In the genomic region with DNA sequence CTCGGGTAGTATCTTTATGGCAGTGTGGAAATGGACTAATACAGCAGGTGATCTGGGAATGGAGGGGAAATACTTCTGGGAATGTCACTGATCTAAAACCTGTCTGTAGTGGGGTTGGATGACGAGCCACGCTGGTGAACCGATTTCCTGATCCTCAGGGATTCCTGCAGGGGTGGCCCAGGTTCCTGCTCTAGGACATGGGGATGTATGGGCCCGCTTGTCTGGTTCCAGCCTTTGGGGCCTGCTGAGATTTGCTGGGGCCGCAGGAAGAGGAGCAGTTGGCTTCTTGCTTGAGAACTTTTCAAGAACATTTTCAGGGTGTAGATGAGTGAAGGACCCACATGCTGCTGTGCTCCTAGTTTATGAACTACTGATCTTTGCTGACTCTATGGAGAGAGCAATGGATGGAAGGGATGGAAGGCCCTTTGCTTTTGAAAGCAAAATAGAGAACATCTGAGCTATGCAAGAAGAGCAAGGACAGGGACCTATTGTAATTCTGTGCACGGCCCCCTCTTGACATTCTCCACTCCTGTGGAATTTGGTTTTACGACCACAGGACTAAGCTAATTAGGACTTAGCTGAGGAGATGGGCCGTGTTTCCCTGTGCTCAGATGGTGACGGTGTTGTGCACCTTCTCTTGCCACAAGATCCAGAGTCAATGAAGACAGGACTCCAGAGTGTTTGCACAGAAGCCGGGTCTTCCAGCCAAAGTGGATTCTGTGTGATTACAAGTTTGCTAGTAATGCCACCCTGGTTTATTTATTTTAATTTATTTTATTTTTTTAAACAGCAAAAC, we compare ENCODE assay signal across 18 cellular contexts.
DNase-seq lines count a peak whose midpoint lies in the region; ATAC-seq, FAIRE-seq and TF ChIP-seq lines count a peak whose summit lies in the region.
"Had no signal": no experiment of that assay in that cellular context is flagged by ENCODE, and none has a peak within 500 bp of the region (broad histone marks: within the 10 kb centered on the region; RNA-seq: fewer than 3 reads in every experiment).

No MANE protein-coding gene starts in this region.

- no peak for TF ChIP-seq EP300 in SK-N-SH (IDR thresholded peaks at IDR 0.05; ENCODE audit: borderline replicate concordance in 1 of 2, low read depth in 1 of 2, low read length in 1 of 2)

- no peaks in the 10 kb centered on the region for H3K9me3 Mint-ChIP-seq in activated T-helper 17 cell treated with anti-CD3 and anti-CD28 coated beads, Interleukin-2, amount 50 U/mL, for 72 hours
- peaks cover 3% of the 10 kb centered on the region for H3K9me3 Mint-ChIP-seq in neural crest cell
- H3K9me3 Mint-ChIP-seq in activated naive CD8-positive, alpha-beta T cell treated with anti-CD3 and anti-CD28 coated beads, Interleukin-2, amount 50 U/mL, for 24 hours, result no peaks in the 10 kb centered on the region
- H3K9me3 Mint-ChIP-seq: CD4-positive, CD25-positive, alpha-beta regulatory T cell had no signal

- POLR2A ChIA-PET in SK-N-SH (lab: Yijun Ruan, JAX), result no interaction called here

- no peak for ATAC-seq in activated T-helper 17 cell treated with anti-CD3 and anti-CD28 coated beads, Interleukin-2, amount 50 U/mL, for 72 hours (replicated peaks)
- no peak for ATAC-seq in HG03457 (IDR thresholded peaks at IDR 0.05; ENCODE audit: unreplicated experiment)
- no peak for ATAC-seq in activated naive CD8-positive, alpha-beta T cell treated with anti-CD3 and anti-CD28 coated beads, Interleukin-2, amount 50 U/mL, for 24 hours
- ATAC-seq: HepG2 had no signal

- DNase-seq in HTR-8/SVneo (ENCODE audit: insufficient read length, low spot score), result no peak
- no peak for DNase-seq in neural crest cell (ENCODE audit: low read depth, low spot score)
- DNase-seq in activated naive CD8-positive, alpha-beta T cell treated with anti-CD3 and anti-CD28 coated beads, Interleukin-2, amount 50 U/mL, for 24 hours, result no peak
- DNase-seq in SK-N-SH, result no peak
- DNase-seq in esophagus squamous epithelium (lab: John Stamatoyannopoulos, UW), result no peak
- DNase-seq: CD4-positive, CD25-positive, alpha-beta regulatory T cell; EL; HFFc6; KG1; NCI-H1092 treated with DMSO at 0.1 percent for 48 hours; NCI-H1436 treated with DMSO at 0.1 percent for 48 hours; NCI-H1930; OCI-M1 had no signal

- no peak for TF ChIP-seq POLR2A in esophagus squamous epithelium (IDR thresholded peaks at IDR 0.05)

- peak; percentile 23 for FAIRE-seq in HTR-8/SVneo (lab: Jason Lieb, UNC)
- FAIRE-seq: HepG2, RCC 7860 had no signal

- TF ChIP-seq CTCF in neural crest cell (conservative IDR thresholded peaks at IDR 0.05) (no peak), SK-N-SH (IDR thresholded peaks at IDR 0.05) (no peak), esophagus squamous epithelium (IDR thresholded peaks at IDR 0.05) (no peak)

- H3K4me1 ChIP-seq in SK-N-SH (ENCODE audit: control insufficient read depth in 1 of 2, insufficient read depth in 2 of 2, low read depth in 1 of 2, low read length in 1 of 2) (peaks cover 0 to 15% of the 10 kb centered on the region in 2 experiments; a peak in 2 of 4 replicates), esophagus squamous epithelium (peaks cover 0 to 29% (median 0%) of the 10 kb centered on the region in 3 donors)

- H3K4me3 ChIP-seq in SK-N-SH (ENCODE audit: low read depth in 2 of 2, low read length in 1 of 2) (no peak overlapping the region), esophagus squamous epithelium (no peak overlapping the region)
- H3K4me3 ChIP-seq: SJSA1 had no signal

- H3K4me2 ChIP-seq in SK-N-SH, result no peak overlapping the region

- H3K9me2 ChIP-seq in SK-N-SH, result no peaks in the 10 kb centered on the region

- H2AFZ ChIP-seq in SK-N-SH (ENCODE audit: low read depth), result no peak overlapping the region

- H3K27ac Mint-ChIP-seq in activated T-helper 17 cell treated with anti-CD3 and anti-CD28 coated beads, Interleukin-2, amount 50 U/mL, for 72 hours, result peak overlapping the region; percentile 5
- H3K27ac Mint-ChIP-seq in neural crest cell (ENCODE audit: unreplicated experiment), result peak overlapping the region; percentile 6
- no peak overlapping the region for H3K27ac Mint-ChIP-seq in activated naive CD8-positive, alpha-beta T cell treated with anti-CD3 and anti-CD28 coated beads, Interleukin-2, amount 50 U/mL, for 24 hours
- H3K27ac Mint-ChIP-seq: HFFc6 had no signal

- 93% methylated on average over 9 of the region's 11 CpGs for WGBS in SK-N-SH (ENCODE audit: low lambda C conversion rate)
- WGBS in esophagus squamous epithelium, 2 donors, result 91% methylated on average over 9 to 10 of the region's 11 CpGs

- no peaks in the 10 kb centered on the region for H3K9me3 ChIP-seq in SK-N-SH
- no peaks in the 10 kb centered on the region for H3K9me3 ChIP-seq in esophagus squamous epithelium

- TF ChIP-seq RAD21 in SK-N-SH (IDR thresholded peaks at IDR 0.05; ENCODE audit: low read length), result no peak

- H3K27me3 ChIP-seq in SK-N-SH (ENCODE audit: insufficient read depth) (no peaks in the 10 kb centered on the region), esophagus squamous epithelium (no peaks in the 10 kb centered on the region)
- H3K27me3 ChIP-seq: SJSA1 had no signal

- intact Hi-C loops in esophagus squamous epithelium (cut with DNase I), result no loop called here

- no peak overlapping the region for H3K9ac ChIP-seq in SK-N-SH

- H3K27ac ChIP-seq in SK-N-SH (ENCODE audit: low read depth in 2 of 2, low read length in 1 of 2) (no peak overlapping the region), esophagus squamous epithelium (no peak overlapping the region)

- peaks cover 28% of the 10 kb centered on the region for H3F3A ChIP-seq in SK-N-SH (replicated peaks; ENCODE audit: insufficient read depth)

- H3K36me3 Mint-ChIP-seq in activated T-helper 17 cell treated with anti-CD3 and anti-CD28 coated beads, Interleukin-2, amount 50 U/mL, for 72 hours (ENCODE audit: low read depth), result no peaks in the 10 kb centered on the region
- H3K36me3 Mint-ChIP-seq in neural crest cell (ENCODE audit: low read depth), result no peaks in the 10 kb centered on the region
- H3K36me3 Mint-ChIP-seq in activated naive CD8-positive, alpha-beta T cell treated with anti-CD3 and anti-CD28 coated beads, Interleukin-2, amount 50 U/mL, for 24 hours (ENCODE audit: low read depth), result no peaks in the 10 kb centered on the region
- H3K36me3 Mint-ChIP-seq: CD4-positive, CD25-positive, alpha-beta regulatory T cell had no signal

- H3K36me3 ChIP-seq in SK-N-SH (replicated peaks in 1 of 2; ENCODE audit: control insufficient read depth in 1 of 2, insufficient read depth in 2 of 2, low read length in 1 of 2) (no peaks in the 10 kb centered on the region), esophagus squamous epithelium (no peaks in the 10 kb centered on the region)
- H3K36me3 ChIP-seq: SJSA1 had no signal

- CTCF ChIA-PET in SK-N-SH (lab: Yijun Ruan, JAX), result interaction anchor here (1.1 kb wide), 1 partner anchor 16 kb away, joined by 5 read pairs; no protein-coding TSS in a partner anchor

- no peak overlapping the region for H3K4me3 Mint-ChIP-seq in activated T-helper 17 cell treated with anti-CD3 and anti-CD28 coated beads, Interleukin-2, amount 50 U/mL, for 72 hours
- no peak overlapping the region for H3K4me3 Mint-ChIP-seq in neural crest cell
- no peak overlapping the region for H3K4me3 Mint-ChIP-seq in activated naive CD8-positive, alpha-beta T cell treated with anti-CD3 and anti-CD28 coated beads, Interleukin-2, amount 50 U/mL, for 24 hours
- H3K4me3 Mint-ChIP-seq: CD4-positive, CD25-positive, alpha-beta regulatory T cell; HFFc6 had no signal

- no peaks in the 10 kb centered on the region for H4K20me1 ChIP-seq in SK-N-SH (ENCODE audit: insufficient read depth)

- H3K4me1 Mint-ChIP-seq in activated T-helper 17 cell treated with anti-CD3 and anti-CD28 coated beads, Interleukin-2, amount 50 U/mL, for 72 hours, result peaks cover 6% of the 10 kb centered on the region
- H3K4me1 Mint-ChIP-seq in neural crest cell, result peaks cover 14% of the 10 kb centered on the region
- peaks cover 20% of the 10 kb centered on the region for H3K4me1 Mint-ChIP-seq in activated naive CD8-positive, alpha-beta T cell treated with anti-CD3 and anti-CD28 coated beads, Interleukin-2, amount 50 U/mL, for 24 hours

- no peaks in the 10 kb centered on the region for H3K79me2 ChIP-seq in SK-N-SH (ENCODE audit: insufficient read depth)

- H3K27me3 Mint-ChIP-seq in activated T-helper 17 cell treated with anti-CD3 and anti-CD28 coated beads, Interleukin-2, amount 50 U/mL, for 72 hours, result no peaks in the 10 kb centered on the region
- H3K27me3 Mint-ChIP-seq in neural crest cell (ENCODE audit: low read depth), result no peaks in the 10 kb centered on the region
- H3K27me3 Mint-ChIP-seq in activated naive CD8-positive, alpha-beta T cell treated with anti-CD3 and anti-CD28 coated beads, Interleukin-2, amount 50 U/mL, for 24 hours, result no peaks in the 10 kb centered on the region

TF ChIP-seq in SK-N-SH, 30 proteins besides CTCF, POLR2A, EP300 and RAD21:
- TF ChIP-seq, protein P1, sequence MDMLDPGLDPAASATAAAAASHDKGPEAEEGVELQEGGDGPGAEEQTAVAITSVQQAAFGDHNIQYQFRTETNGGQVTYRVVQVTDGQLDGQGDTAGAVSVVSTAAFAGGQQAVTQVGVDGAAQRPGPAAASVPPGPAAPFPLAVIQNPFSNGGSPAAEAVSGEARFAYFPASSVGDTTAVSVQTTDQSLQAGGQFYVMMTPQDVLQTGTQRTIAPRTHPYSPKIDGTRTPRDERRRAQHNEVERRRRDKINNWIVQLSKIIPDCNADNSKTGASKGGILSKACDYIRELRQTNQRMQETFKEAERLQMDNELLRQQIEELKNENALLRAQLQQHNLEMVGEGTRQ (IDR thresholded peaks at IDR 0.05; ENCODE audit: borderline replicate concordance, low read depth, low read length), result no peak
